ENCODE assay signal across 15 cellular contexts in the genomic region with DNA sequence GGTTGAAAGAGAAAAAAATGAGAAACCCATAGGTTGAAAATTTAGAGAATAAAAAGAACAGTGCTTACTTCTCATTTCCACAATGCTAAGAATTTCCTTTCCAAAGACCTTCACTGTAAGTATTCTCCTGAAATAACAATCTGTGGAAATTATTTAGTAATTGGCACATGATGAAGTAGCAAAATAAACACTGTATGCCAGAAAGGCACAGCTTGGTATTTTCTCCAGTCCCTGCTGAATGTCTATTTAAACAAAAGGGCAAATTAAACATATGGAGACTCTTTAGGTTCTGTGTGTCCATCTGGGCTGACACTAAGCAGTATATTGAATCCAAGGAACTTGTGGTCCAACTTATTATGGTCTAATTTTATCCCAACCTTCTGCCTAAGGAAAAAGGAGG. TPM values are rescaled to one million over a fixed set of nuclear protein-coding genes. Genes with fewer than 3 reads are reported as not detected.
DNase-seq lines count a peak whose midpoint lies in the region; ATAC-seq and TF ChIP-seq lines count a peak whose summit lies in the region.
"Had no signal": no experiment of that assay in that cellular context is flagged by ENCODE, and none has a peak within 500 bp of the region (broad histone marks: within the 10 kb centered on the region; RNA-seq: fewer than 3 reads in every experiment).

No MANE protein-coding gene starts in this region.

- no peak overlapping the region for H2AK5ac ChIP-seq in mesenchymal stem cell (ENCODE audit: low read length, severe bottlenecking)

- H3K14ac ChIP-seq in mesenchymal stem cell (ENCODE audit: low read length in 2 of 2), result no peak overlapping the region

- H3K27me3 ChIP-seq in ACC112 (ENCODE audit: insufficient read depth, low read length) (no peaks in the 10 kb centered on the region), mesenchymal stem cell (ENCODE audit: control insufficient read depth in 1 of 2, insufficient read depth in 1 of 2, low read length in 2 of 2) (no peaks in the 10 kb centered on the region)
- H3K27me3 ChIP-seq: thyroid gland had no signal

- H2BK5ac ChIP-seq in mesenchymal stem cell (ENCODE audit: low read depth, low read length, poor library complexity, severe bottlenecking), result no peak overlapping the region

- DNase-seq in NCI-H1694 (lab: John Stamatoyannopoulos, UW) (peak; percentile 30), choroid plexus epithelial cell (ENCODE audit: low read depth) (peak; percentile 48), mesenchymal stem cell (peak; percentile 14), HPDE6-E6E7 (ENCODE audit: extremely low spot score) (no peak), COLO829 (ENCODE audit: low spot score) (no peak)
- no peak for DNase-seq in stimulated activated CD4-positive, alpha-beta T cell treated with anti-CD3 and anti-CD28 coated beads, Interleukin-1b, Interleukin-23, amount 100 ng/mL, for 48 hours
- DNase-seq: activated CD4-positive, alpha-beta T cell treated with anti-CD3 and anti-CD28 coated beads, Interleukin-2, amount 10 ng/mL, durations not matched to agents 24 days and 14 days; activated T-cell treated with anti-CD3 and anti-CD28 coated beads, Interleukin-2, amount 50 U/mL, for 4 hours; erythroblast; NCI-H2029 treated with DMSO at 0.1 percent for 48 hours; SHP77 treated with DMSO at 0.1 percent for 48 hours; T1000; thyroid gland had no signal

- no peak overlapping the region for H3K23ac ChIP-seq in mesenchymal stem cell (ENCODE audit: low read length in 2 of 2)

- ATAC-seq in GM19035 (IDR thresholded peaks at IDR 0.05; ENCODE audit: unreplicated experiment), result no peak
- ATAC-seq: activated T-cell treated with anti-CD3 and anti-CD28 coated beads, Interleukin-2, amount 50 U/mL, for 4 hours had no signal

- no peak overlapping the region for H2BK120ac ChIP-seq in mesenchymal stem cell (ENCODE audit: low read depth, low read length)

- peaks cover 21% of the 10 kb centered on the region for H3K4me1 ChIP-seq in ACC112 (ENCODE audit: control insufficient read depth, insufficient read depth, low read length, unreplicated experiment)
- H3K4me1 ChIP-seq in mesenchymal stem cell (ENCODE audit: control insufficient read depth, insufficient read depth, low read depth, low read length), result peaks cover 3% of the 10 kb centered on the region

- H3K9ac ChIP-seq in mesenchymal stem cell (ENCODE audit: low read length), result no peak overlapping the region

- no peak overlapping the region for H2BK12ac ChIP-seq in mesenchymal stem cell (ENCODE audit: low read length in 2 of 2)

- peaks cover 3% of the 10 kb centered on the region for H3K9me3 ChIP-seq in mesenchymal stem cell (ENCODE audit: control insufficient read depth, low read length)
- H3K9me3 ChIP-seq: thyroid gland had no signal

- TF ChIP-seq CTCF in choroid plexus epithelial cell (conservative IDR thresholded peaks at IDR 0.05; ENCODE audit: low read depth, low read length), result no peak

- peaks cover 5% of the 10 kb centered on the region for H3K79me2 ChIP-seq in ACC112 (ENCODE audit: control insufficient read depth, insufficient read depth, low read length, unreplicated experiment)

- peaks cover 12% of the 10 kb centered on the region for H3K79me1 ChIP-seq in mesenchymal stem cell (replicated peaks; ENCODE audit: low read length, poor library complexity, severe bottlenecking)

- H3K4me2 ChIP-seq in mesenchymal stem cell (ENCODE audit: low read length, poor library complexity, severe bottlenecking), result no peak overlapping the region

- no peak overlapping the region for H2BK15ac ChIP-seq in mesenchymal stem cell (ENCODE audit: low read depth, poor library complexity, severe bottlenecking)

- H3K27ac ChIP-seq in ACC112 (ENCODE audit: low read depth, low read length), result peak overlapping the region; percentile 18; the same call in 1 of the 2 replicates
- no peak overlapping the region for H3K27ac ChIP-seq in mesenchymal stem cell (ENCODE audit: low read length, poor library complexity, severe bottlenecking)

- H2AFZ ChIP-seq in ACC112 (ENCODE audit: low read length, unreplicated experiment) (no peak overlapping the region), mesenchymal stem cell (ENCODE audit: low read depth, low read length) (no peak overlapping the region)

- H4K8ac ChIP-seq in mesenchymal stem cell (ENCODE audit: low read length), result no peak overlapping the region

- no peak overlapping the region for H4K91ac ChIP-seq in mesenchymal stem cell (ENCODE audit: low read length)

- H3K4ac ChIP-seq in mesenchymal stem cell (ENCODE audit: low read depth in 1 of 2, low read length in 2 of 2), result no peak overlapping the region

- no peak overlapping the region for H3K4me3 ChIP-seq in ACC112 (ENCODE audit: low read depth, low read length)
- no peak overlapping the region for H3K4me3 ChIP-seq in choroid plexus epithelial cell (ENCODE audit: low read depth, low read length)
- no peak overlapping the region for H3K4me3 ChIP-seq in mesenchymal stem cell (ENCODE audit: insufficient read depth in 1 of 2, low read depth in 1 of 2, low read length in 2 of 2)
- H3K4me3 ChIP-seq: thyroid gland had no signal

- no peak overlapping the region for H3K18ac ChIP-seq in mesenchymal stem cell (ENCODE audit: low read depth in 1 of 2, low read length in 2 of 2)

- peaks cover 24% of the 10 kb centered on the region for H3K36me3 ChIP-seq in ACC112 (ENCODE audit: insufficient read depth, low read length)
- peaks cover 15 to 75% of the 10 kb centered on the region in 2 experiments for H3K36me3 ChIP-seq in mesenchymal stem cell (ENCODE audit: control insufficient read depth in 1 of 2, insufficient read depth in 2 of 2, low read depth in 1 of 2, low read length in 2 of 2)

RNA-seq across cellular contexts. Expression of a gene that starts 46.1 kb away (rescaled TPM):
- 0.06 TPM for polyA plus RNA-seq in mesenchymal stem cell (2013, experiment 1 of 2)
- polyA plus RNA-seq in mesenchymal stem cell (2013, experiment 2 of 2), result not detected

RNA-seq across cellular contexts. Expression of a gene that starts 57.7 kb away (rescaled TPM):
- 20.3 TPM for polyA plus RNA-seq in mesenchymal stem cell (2013, experiment 1 of 2)
- 20.8 TPM for polyA plus RNA-seq in mesenchymal stem cell (2013, experiment 2 of 2)

Comparison
In these comparisons a context has a peak if more than half of its experiments do, and no peak if none do; other contexts are left out.
1. DNase-seq: peak in NCI-H1694 (single experiment), choroid plexus epithelial cell (single experiment) and mesenchymal stem cell (single experiment); none in stimulated activated CD4-positive, alpha-beta T cell treated with anti-CD3 and anti-CD28 coated beads, Interleukin-1b, Interleukin-23, amount 100 ng/mL, for 48 hours (single experiment), HPDE6-E6E7 (single experiment) and COLO829 (single experiment).